Comparison of ENCODE assay signal across 21 cellular contexts in genomic region chr16:85690469-85691064, GRCh38. TPM values are rescaled to one million over a fixed set of nuclear protein-coding genes. Genes with fewer than 3 reads are reported as not detected.
A peak's percentile ranks its signal among the peaks of the same experiment; 100 is the strongest.
DNase-seq lines count a peak whose midpoint lies in the region; ATAC-seq, FAIRE-seq and TF ChIP-seq lines count a peak whose summit lies in the region.
"Had no signal": no experiment of that assay in that cellular context is flagged by ENCODE, and none has a peak within 500 bp of the region (broad histone marks: within the 10 kb centered on the region; RNA-seq: fewer than 3 reads in every experiment).

No MANE protein-coding gene starts in this region.

- no peak for FAIRE-seq in HepG2 (lab: Jason Lieb, UNC)
- FAIRE-seq: bronchial epithelial cell, TTC549 had no signal

- no peak for TF ChIP-seq POLR2A in HepG2 (IDR thresholded peaks at IDR 0.05; ENCODE audit: insufficient read depth in 1 of 2, low read depth in 2 of 2, low read length in 2 of 2)

- H3K27ac ChIP-seq in HepG2 (ENCODE audit: extremely low read length, insufficient read depth, low read length) (no peak overlapping the region), RWPE1 (no peak overlapping the region)
- H3K27ac ChIP-seq: BLaER1 treated with 17β-estradiol and CSF1 and Interleukin-3, amounts not matched to agents 10 nM and 100 nM; dorsolateral prefrontal cortex; GM23248; SJSA1 had no signal

- no peaks in the 10 kb centered on the region; a peak in 2 of 5 replicates for H3K36me3 ChIP-seq in HepG2 (replicated peaks in 1 of 2; ENCODE audit: control insufficient read depth in 1 of 2, insufficient read depth in 2 of 2, low read length in 2 of 2)

- BruUV-seq in HepG2 (replicated peaks; lab: Mats Ljungman, UMichigan): no TSS peak

- H3K9ac ChIP-seq in HepG2 (ENCODE audit: insufficient read depth, low read depth, low read length): no peak overlapping the region
- H3K9ac ChIP-seq: BLaER1 treated with 17β-estradiol and CSF1 and Interleukin-3, amounts not matched to agents 10 nM and 100 nM; GM23248 had no signal

- WGBS in HepG2 (ENCODE audit: low lambda C conversion rate): 3% methylated on average over 7 of the region's 7 CpGs

- no peaks in the 10 kb centered on the region for H3K79me2 ChIP-seq in HepG2 (ENCODE audit: insufficient read depth, low read length)

- DNase-seq in DMS 273 (lab: John Stamatoyannopoulos, UW; ENCODE audit: unreplicated experiment) (peak; percentile 73), DMS 273 treated with DMSO at 0.1 percent for 48 hours (lab: John Stamatoyannopoulos, UW) (no peak), NCI-H146 (lab: John Stamatoyannopoulos, UW) (peak; percentile 58), RPMI7951 (ENCODE audit: low read depth) (peak; percentile 27), HepG2 (ENCODE audit: low spot score) (peak; percentile 31), RWPE1 (ENCODE audit: low spot score) (no peak), midbrain (lab: John Stamatoyannopoulos, UW) (no peak)
- no peak for DNase-seq in activated naive CD4-positive, alpha-beta T cell (lab: John Stamatoyannopoulos, UW)
- DNase-seq: 8988T; activated CD4-positive, alpha-beta T cell treated with anti-CD3 and anti-CD28 coated beads, Interleukin-2, amount 50 U/mL, for 4 hours; activated T-cell treated with anti-CD3 and anti-CD28 coated beads, Interleukin-2, amount 50 U/mL, for 1 hour; dorsolateral prefrontal cortex; GM23248; immature natural killer cell; mammary epithelial cell; stimulated activated CD4-positive, alpha-beta T cell treated with anti-CD3 and anti-CD28 coated beads, Interleukin-15, amount 100 ng/mL, for 24 hours had no signal

- peaks cover 42% of the 10 kb centered on the region for H3K4me1 ChIP-seq in HepG2 (ENCODE audit: insufficient read depth, low read length)

- ATAC-seq in HepG2: no peak
- ATAC-seq: esophagus mucosa had no signal

- H3K9me3 ChIP-seq in HepG2 (ENCODE audit: low read length): no peaks in the 10 kb centered on the region
- H3K9me3 ChIP-seq: BLaER1 treated with 17β-estradiol and CSF1 and Interleukin-3, amounts not matched to agents 10 nM and 100 nM had no signal

- no peak overlapping the region for H3K4me3 ChIP-seq in HepG2 (replicated peaks in 1 of 3; ENCODE audit: insufficient read depth in 1 of 3, low read depth in 2 of 3, low read length in 3 of 3)
- H3K4me3 ChIP-seq: BLaER1 treated with 17β-estradiol and CSF1 and Interleukin-3, amounts not matched to agents 10 nM and 100 nM; GM23248; SJSA1 had no signal

- TF ChIP-seq CTCF in HepG2 (CRISPR knock-in tag; IDR thresholded peaks at IDR 0.05) (no peak), RWPE1 (conservative IDR thresholded peaks at IDR 0.05; ENCODE audit: low read depth) (no peak)

- TF ChIP-seq EP300 in HepG2 (IDR thresholded peaks at IDR 0.05; ENCODE audit: low read depth in 2 of 2, low read length in 2 of 2): no peak
- TF ChIP-seq EP300 in HepG2 (CRISPR knock-in tag; IDR thresholded peaks at IDR 0.05; ENCODE audit: borderline replicate concordance): no peak

- CTCF ChIA-PET in HepG2 (lab: Yijun Ruan, JAX; ENCODE audit: low intra/inter-chr PET ratio, low total read pairs): no interaction called here
- CTCF ChIA-PET in RWPE1 (lab: Yijun Ruan, JAX): interaction anchor here (0.6 kb wide), 1 partner anchor 89 kb away, joined by 3 read pairs; no protein-coding TSS in a partner anchor

- POLR2A ChIA-PET in HepG2 (lab: Yijun Ruan, JAX) (no interaction called here), RWPE1 (lab: Yijun Ruan, JAX; ENCODE audit: low non-redundant PET) (no interaction called here)

- no peaks in the 10 kb centered on the region for H4K20me1 ChIP-seq in HepG2 (ENCODE audit: insufficient read depth, low read length)

- in situ Hi-C loops in HepG2 (cut with HindIII; ENCODE audit: extremely low pct_ligation_motif_present, low pct_unique_long_range_greater_than_20kb): no loop called here

- H3K27me3 ChIP-seq in HepG2 (ENCODE audit: control insufficient read depth in 1 of 2, insufficient read depth in 2 of 2, low read length in 2 of 2): peaks cover 6 to 47% of the 10 kb centered on the region in 2 experiments; a peak in 4 of 5 replicates
- H3K27me3 ChIP-seq: BLaER1 treated with 17β-estradiol and CSF1 and Interleukin-3, amounts not matched to agents 10 nM and 100 nM; SJSA1 had no signal

- H3K4me2 ChIP-seq in HepG2 (ENCODE audit: low read depth, low read length): peak overlapping the region; percentile 83

- intact Hi-C loops in HepG2 (cut with micrococcal nuclease; ENCODE audit: unreplicated experiment): no loop called here

- TF ChIP-seq RAD21 in HepG2 (CRISPR knock-in tag; IDR thresholded peaks at IDR 0.05): no peak

- H2AFZ ChIP-seq in HepG2 (ENCODE audit: low read length): no peak overlapping the region
- H2AFZ ChIP-seq: GM23248 had no signal

TF ChIP-seq in HepG2, 621 proteins besides CTCF, POLR2A, EP300 and RAD21:
- peak; percentile 95 for TF ChIP-seq ZNF263 (CRISPR knock-in tag; IDR thresholded peaks at IDR 0.05)
- TF ChIP-seq CHD4 (IDR thresholded peaks at IDR 0.05; ENCODE audit: borderline replicate concordance, low read length): peak; percentile 25; the same call in 1 of the 2 replicates
- TF ChIP-seq SMAD1 (CRISPR knock-in tag; IDR thresholded peaks at IDR 0.05; ENCODE audit: borderline replicate concordance, low read depth): no peak
- TF ChIP-seq SP1 (IDR thresholded peaks at IDR 0.05): no peak
- 0 out of 2 replicates have a peak, but pooled peaks have one; percentile 10 for TF ChIP-seq SP1 (CRISPR knock-in tag; IDR thresholded peaks at IDR 0.05)
- TF ChIP-seq PBX2 (CRISPR knock-in tag; IDR thresholded peaks at IDR 0.05): no peak
- TF ChIP-seq NR2F2 (IDR thresholded peaks at IDR 0.05; ENCODE audit: borderline replicate concordance, low read depth): no peak
- no peak for TF ChIP-seq IRX3 (CRISPR knock-in tag; IDR thresholded peaks at IDR 0.05; ENCODE audit: borderline replicate concordance, low read depth)
- TF ChIP-seq ZNF629 (CRISPR knock-in tag; conservative IDR thresholded peaks at IDR 0.05): peak; percentile 94
- TF ChIP-seq ADNP (CRISPR knock-in tag; IDR thresholded peaks at IDR 0.05): 0 out of 2 replicates have a peak, but pooled peaks have one; percentile 38
- TF ChIP-seq ZNF788 (CRISPR knock-in tag; IDR thresholded peaks at IDR 0.05; ENCODE audit: borderline replicate concordance): no peak

RNA-seq across cellular contexts. Expression of gene GINS2, which starts 1.8 kb away (rescaled TPM):
- 28.5 and 34.2 TPM in 2 replicates for total RNA-seq in RPMI7951 (2014; rRNA removed; shearing (Covaris generic))
- 48.3 and 61.7 TPM in 2 replicates for total RNA-seq in HepG2 (2016; rRNA removed; fragmentation: Illumina TruSeq; extraction: Trizol)
- 23.8 and 27.0 TPM in 2 replicates for total RNA-seq in HepG2 (2016; cell fraction: cytosol; rRNA removed; fragmentation: Illumina TruSeq; extraction: Trizol; ENCODE audit: low read depth)
- total RNA-seq in HepG2 (2016; cell fraction: insoluble cytoplasmic fraction; rRNA removed; fragmentation: Illumina TruSeq; extraction: Trizol): 48.0 and 66.5 TPM in 2 replicates
- 37.7 and 42.3 TPM in 2 replicates for total RNA-seq in HepG2 (2016; cell fraction: membrane; rRNA removed; fragmentation: Illumina TruSeq; extraction: Trizol)
- total RNA-seq in HepG2 (2016; cell fraction: nucleus; rRNA removed; fragmentation: Illumina TruSeq; extraction: Trizol): 23.1 and 24.3 TPM in 2 replicates
- polyA plus RNA-seq in HepG2 (2011; rRNA removed): 7.7 and 10.6 TPM in 2 replicates
- 8.9 and 11.0 TPM in 2 replicates for polyA plus RNA-seq in HepG2 (2011; cell fraction: cytosol; rRNA removed)
- 3.9 and 4.5 TPM in 2 replicates for polyA plus RNA-seq in HepG2 (2011; cell fraction: nucleus; rRNA removed)
- polyA plus RNA-seq in HepG2 (2012): 5.7 and 16.9 TPM in 2 replicates
- 28.1 and 34.5 TPM in 2 replicates for polyA plus RNA-seq in HepG2 (2016; cell fraction: cytosol; fragmentation: Illumina TruSeq; extraction: Trizol; ENCODE audit: low read depth)
- polyA plus RNA-seq in HepG2 (2016; cell fraction: insoluble cytoplasmic fraction; fragmentation: Illumina TruSeq; extraction: Trizol; ENCODE audit: low read depth): 76.0 and 95.5 TPM in 2 replicates
- polyA plus RNA-seq in HepG2 (2016; cell fraction: membrane; fragmentation: Illumina TruSeq; extraction: Trizol; ENCODE audit: low read depth): 36.4 and 39.0 TPM in 2 replicates
- polyA plus RNA-seq in HepG2 (2016; cell fraction: nucleus; fragmentation: Illumina TruSeq; extraction: Trizol; ENCODE audit: insufficient read depth, low read depth): 38.9 and 39.5 TPM in 2 replicates
- 7.2 and 33.6 TPM in 2 replicates for polyA minus RNA-seq in HepG2 (2011; rRNA and poly(A)+ RNA removed; ENCODE audit: low replicate concordance)
- polyA minus RNA-seq in HepG2 (2011; cell fraction: cytosol; rRNA and poly(A)+ RNA removed): 3.9 and 4.1 TPM in 2 replicates
- polyA minus RNA-seq in HepG2 (2011; cell fraction: nucleus; rRNA and poly(A)+ RNA removed): 4.7 and 6.2 TPM in 2 replicates

Comparison
In these comparisons a context has a peak if more than half of its experiments do, and no peak if none do; other contexts are left out.
1. DNase-seq: peak in DMS 273 (single experiment), NCI-H146 (single experiment), RPMI7951 (single experiment) and HepG2 (single experiment); none in DMS 273 treated with DMSO at 0.1 percent for 48 hours (single experiment), RWPE1 (single experiment), midbrain (single experiment) and activated naive CD4-positive, alpha-beta T cell (0 of 4).